In genomic region chr6:137717074-137718073, GRCh38 we compare ENCODE assay signal across 9 cellular contexts.
A peak's percentile ranks its signal among the peaks of the same experiment; 100 is the strongest.
DNase-seq lines count a peak whose midpoint lies in the region; ATAC-seq and TF ChIP-seq lines count a peak whose summit lies in the region.
"Had no signal": no experiment of that assay in that cellular context is flagged by ENCODE, and none has a peak within 500 bp of the region (broad histone marks: within the 10 kb centered on the region; RNA-seq: fewer than 3 reads in every experiment).

No MANE protein-coding gene starts in this region.

- CTCF ChIA-PET in activated CD4-positive, alpha-beta T cell treated with anti-CD3 and anti-CD28 coated beads, Interleukin-2, amount 10 ng/mL, durations not matched to agents 7 days and 5 days (lab: Charles Lee), result interaction anchor here (0.6 to 3.5 kb wide), 18 partner anchors 9 to 401 kb away, joined by 3 to 39 read pairs (median 6); partner anchors contain the start of gene TNFAIP3

- peaks cover 52% of the 10 kb centered on the region for H3K4me1 Mint-ChIP-seq in activated CD4-positive, alpha-beta T cell treated with anti-CD3 and anti-CD28 coated beads, Interleukin-2, amount 10 ng/mL, durations not matched to agents 7 days and 5 days
- peaks cover 42 to 45% of the 10 kb centered on the region in 2 donors for H3K4me1 Mint-ChIP-seq in effector memory CD8-positive, alpha-beta T cell (ENCODE audit: low read depth in 2 of 2)
- peaks cover 5 to 6% of the 10 kb centered on the region in 2 donors for H3K4me1 Mint-ChIP-seq in stimulated activated naive B cell treated with anti-CD40 and anti-IgM and Interleukin-4, amounts not matched to agents 10 μg/mL and 1 μg/mL and 100 μg/mL, for 72 hours

- no peak for TF ChIP-seq POLR2A in transverse colon (IDR thresholded peaks at IDR 0.05)

- no peak overlapping the region for H3K27ac ChIP-seq in transverse colon

- H3K9me3 ChIP-seq in transverse colon, result no peaks in the 10 kb centered on the region

- no peak overlapping the region for H3K4me3 Mint-ChIP-seq in activated CD4-positive, alpha-beta T cell treated with anti-CD3 and anti-CD28 coated beads, Interleukin-2, amount 10 ng/mL, durations not matched to agents 7 days and 5 days
- peak overlapping the region; percentile 46 to 72 for H3K4me3 Mint-ChIP-seq in effector memory CD8-positive, alpha-beta T cell
- no peak overlapping the region for H3K4me3 Mint-ChIP-seq in stimulated activated naive B cell treated with anti-CD40 and anti-IgM and Interleukin-4, amounts not matched to agents 10 μg/mL and 1 μg/mL and 100 μg/mL, for 72 hours

- peaks cover 15% of the 10 kb centered on the region for H3K9me3 Mint-ChIP-seq in activated CD4-positive, alpha-beta T cell treated with anti-CD3 and anti-CD28 coated beads, Interleukin-2, amount 10 ng/mL, durations not matched to agents 7 days and 5 days
- peaks cover 0 to 9% of the 10 kb centered on the region in 2 donors for H3K9me3 Mint-ChIP-seq in effector memory CD8-positive, alpha-beta T cell
- H3K9me3 Mint-ChIP-seq in stimulated activated naive B cell treated with anti-CD40 and anti-IgM and Interleukin-4, amounts not matched to agents 10 μg/mL and 1 μg/mL and 100 μg/mL, for 72 hours, result peaks cover 0 to 4% of the 10 kb centered on the region in 2 donors

- TF ChIP-seq EP300 in transverse colon (IDR thresholded peaks at IDR 0.05; ENCODE audit: low read depth), result no peak

- H3K27me3 Mint-ChIP-seq in activated CD4-positive, alpha-beta T cell treated with anti-CD3 and anti-CD28 coated beads, Interleukin-2, amount 10 ng/mL, durations not matched to agents 7 days and 5 days, result no peaks in the 10 kb centered on the region
- H3K27me3 Mint-ChIP-seq in effector memory CD8-positive, alpha-beta T cell, result no peaks in the 10 kb centered on the region
- H3K27me3 Mint-ChIP-seq in stimulated activated naive B cell treated with anti-CD40 and anti-IgM and Interleukin-4, amounts not matched to agents 10 μg/mL and 1 μg/mL and 100 μg/mL, for 72 hours, result no peaks in the 10 kb centered on the region

- peaks cover 10% of the 10 kb centered on the region for H3K36me3 Mint-ChIP-seq in activated CD4-positive, alpha-beta T cell treated with anti-CD3 and anti-CD28 coated beads, Interleukin-2, amount 10 ng/mL, durations not matched to agents 7 days and 5 days (ENCODE audit: low read depth)
- H3K36me3 Mint-ChIP-seq in effector memory CD8-positive, alpha-beta T cell (ENCODE audit: insufficient read depth), result peaks cover 45% of the 10 kb centered on the region
- H3K36me3 Mint-ChIP-seq in stimulated activated naive B cell treated with anti-CD40 and anti-IgM and Interleukin-4, amounts not matched to agents 10 μg/mL and 1 μg/mL and 100 μg/mL, for 72 hours, result no peaks in the 10 kb centered on the region

- H3K27ac Mint-ChIP-seq in activated CD4-positive, alpha-beta T cell treated with anti-CD3 and anti-CD28 coated beads, Interleukin-2, amount 10 ng/mL, durations not matched to agents 7 days and 5 days, result peak overlapping the region; percentile 89
- peak overlapping the region; percentile 98 to 99 for H3K27ac Mint-ChIP-seq in effector memory CD8-positive, alpha-beta T cell
- H3K27ac Mint-ChIP-seq in stimulated activated naive B cell treated with anti-CD40 and anti-IgM and Interleukin-4, amounts not matched to agents 10 μg/mL and 1 μg/mL and 100 μg/mL, for 72 hours, result peak overlapping the region; percentile 38

- intact Hi-C loops in transverse colon (cut with DNase I; ENCODE audit: low total_unique reads), result no loop called here

- in situ Hi-C loops in transverse colon (cut with MboI; ENCODE audit: low pct_ligation_motif_present in 1 of 4, low pct_unique_long_range_greater_than_20kb in 1 of 4, low sequenced_read_pairs in 3 of 4), result loop anchor here in 3 of 4 donors (10.0 to 25.0 kb wide), 2 partner anchors 147 to 395 kb away; partner anchors contain the start of genes PERP (in 2 of the 3) and TNFAIP3 (in 1 of the 3)

- peak; percentile 67 for ATAC-seq in effector memory CD8-positive, alpha-beta T cell (replicated peaks)
- ATAC-seq in stimulated activated naive B cell treated with anti-CD40 and anti-IgM and Interleukin-4, amounts not matched to agents 10 μg/mL and 1 μg/mL and 100 μg/mL, for 72 hours (replicated peaks), result peak; percentile 45 to 73
- no peak for ATAC-seq in GM18498 (IDR thresholded peaks at IDR 0.05; ENCODE audit: unreplicated experiment)

- DNase-seq in NCI-H510A (lab: John Stamatoyannopoulos, UW) (peak; percentile 7), NCI-H510A treated with DMSO at 0.1 percent for 48 hours (lab: John Stamatoyannopoulos, UW) (no peak), dermis blood vessel endothelial cell (no peak), transverse colon (no peak)
- peak; percentile 87 for DNase-seq in activated CD4-positive, alpha-beta T cell treated with anti-CD3 and anti-CD28 coated beads, Interleukin-2, amount 10 ng/mL, durations not matched to agents 7 days and 5 days
- DNase-seq in effector memory CD8-positive, alpha-beta T cell, result peak; percentile 74 to 84 (median 81)
- no peak for DNase-seq in stimulated activated naive B cell treated with anti-CD40 and anti-IgM and Interleukin-4, amounts not matched to agents 10 μg/mL and 1 μg/mL and 100 μg/mL, for 72 hours
- DNase-seq: caudate nucleus had no signal

- H3K4me1 ChIP-seq in transverse colon, result no peaks in the 10 kb centered on the region

- 85 to 100% methylated on average over 5 to 7 of the region's 7 CpGs for WGBS in transverse colon (ENCODE audit: low coverage in 1 of 2), 2 donors

- POLR2A ChIA-PET in activated CD4-positive, alpha-beta T cell treated with anti-CD3 and anti-CD28 coated beads, Interleukin-2, amount 10 ng/mL, durations not matched to agents 7 days and 5 days (lab: Charles Lee), result no interaction called here

- H3K27me3 ChIP-seq in transverse colon, result no peaks in the 10 kb centered on the region

- H3K4me3 ChIP-seq in transverse colon, result no peak overlapping the region

- H3K36me3 ChIP-seq in transverse colon, result no peaks in the 10 kb centered on the region

- TF ChIP-seq CTCF in transverse colon (IDR thresholded peaks at IDR 0.05), result no peak

Comparison
In these comparisons a context has a peak if more than half of its experiments do, and no peak if none do; other contexts are left out.
1. DNase-seq: peak in NCI-H510A (single experiment), activated CD4-positive, alpha-beta T cell treated with anti-CD3 and anti-CD28 coated beads, Interleukin-2, amount 10 ng/mL, durations not matched to agents 7 days and 5 days (single experiment) and effector memory CD8-positive, alpha-beta T cell (3 of 3); none in NCI-H510A treated with DMSO at 0.1 percent for 48 hours (single experiment), stimulated activated naive B cell treated with anti-CD40 and anti-IgM and Interleukin-4, amounts not matched to agents 10 μg/mL and 1 μg/mL and 100 μg/mL, for 72 hours (single experiment), dermis blood vessel endothelial cell (single experiment) and transverse colon (single experiment).
2. H3K27ac Mint-ChIP-seq: peak in every context shown above with its lines; median percentile 98 in effector memory CD8-positive, alpha-beta T cell; 89 in activated CD4-positive, alpha-beta T cell treated with anti-CD3 and anti-CD28 coated beads, Interleukin-2, amount 10 ng/mL, durations not matched to agents 7 days and 5 days; 38 in stimulated activated naive B cell treated with anti-CD40 and anti-IgM and Interleukin-4, amounts not matched to agents 10 μg/mL and 1 μg/mL and 100 μg/mL, for 72 hours.
3. H3K4me3 Mint-ChIP-seq: peak in effector memory CD8-positive, alpha-beta T cell (2 of 2); none in activated CD4-positive, alpha-beta T cell treated with anti-CD3 and anti-CD28 coated beads, Interleukin-2, amount 10 ng/mL, durations not matched to agents 7 days and 5 days (single experiment) and stimulated activated naive B cell treated with anti-CD40 and anti-IgM and Interleukin-4, amounts not matched to agents 10 μg/mL and 1 μg/mL and 100 μg/mL, for 72 hours (0 of 2).